Comparison of ENCODE assay signal across 23 cellular contexts in the genomic region with DNA sequence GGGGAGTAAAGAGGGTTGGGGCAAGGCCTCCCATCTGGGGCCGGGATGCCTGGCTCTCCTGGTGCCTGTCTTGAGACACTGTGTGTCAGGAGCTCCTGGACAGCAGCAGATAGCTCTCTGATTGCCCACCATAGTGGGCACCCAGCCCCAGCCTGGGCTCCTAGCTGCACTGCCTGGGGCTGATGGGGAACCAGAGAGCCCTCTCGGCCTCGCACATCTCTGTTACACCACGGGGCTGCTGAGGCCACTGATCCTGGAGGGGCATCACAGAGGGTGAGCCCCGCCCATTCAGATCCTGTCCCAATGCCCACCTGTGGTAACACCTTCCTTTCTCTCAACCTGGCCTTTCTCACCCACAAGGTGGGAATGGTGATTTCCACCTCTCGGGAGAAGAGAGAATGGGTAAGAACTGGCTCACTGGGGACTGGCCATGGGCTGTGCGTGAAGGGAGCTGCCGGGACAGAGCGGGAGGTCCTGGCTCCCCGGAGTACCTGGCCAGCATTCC.
"Had no signal": no experiment of that assay in that cellular context is flagged by ENCODE, and none has a peak within 500 bp of the region (broad histone marks: within the 10 kb centered on the region; RNA-seq: fewer than 3 reads in every experiment).

No MANE protein-coding gene starts in this region.

- H3K36me3 ChIP-seq: esophagus squamous epithelium, gastroesophageal sphincter, left ventricle myocardium inferior, lower lobe of right lung, right atrium auricular region, thoracic aorta had no signal

- H3K9me3 Mint-ChIP-seq: dendritic cell treated with granulocyte-macrophage colony-stimulating factor and Interleukin-4, amounts not matched to agents 40 ng/mL and 50 ng/mL, for 4 days; effector memory CD8-positive, alpha-beta T cell; immature natural killer cell; stimulated activated naive CD8-positive, alpha-beta T cell treated with anti-CD3 and anti-CD28 coated beads, Interleukin-15, amount 100 ng/mL, for 72 hours had no signal

- H3K27me3 ChIP-seq: right atrium auricular region had no signal

- H3K4me1 ChIP-seq: gastroesophageal sphincter, left ventricle myocardium inferior, lower lobe of right lung, right atrium auricular region had no signal

- H3K27ac ChIP-seq: epithelial cell of prostate, esophagus squamous epithelium, gastroesophageal sphincter, left ventricle myocardium inferior, lower lobe of right lung, right atrium auricular region, thoracic aorta had no signal

- H3K4me3 ChIP-seq: esophagus squamous epithelium, gastroesophageal sphincter, left ventricle myocardium inferior, lower lobe of right lung, right atrium auricular region, thoracic aorta had no signal

- H3K27ac Mint-ChIP-seq: dendritic cell treated with granulocyte-macrophage colony-stimulating factor and Interleukin-4, amounts not matched to agents 40 ng/mL and 50 ng/mL, for 4 days; effector memory CD8-positive, alpha-beta T cell; immature natural killer cell; memory B cell; naive B cell; nephron; stimulated activated naive B cell treated with anti-CD40 and anti-IgM and Interleukin-4, amounts not matched to agents 10 μg/mL and 1 μg/mL and 100 μg/mL, for 72 hours; stimulated activated naive CD8-positive, alpha-beta T cell treated with anti-CD3 and anti-CD28 coated beads, Interleukin-15, amount 100 ng/mL, for 72 hours had no signal

- H3K36me3 Mint-ChIP-seq: immature natural killer cell; memory B cell; naive B cell; stimulated activated naive B cell treated with anti-CD40 and anti-IgM and Interleukin-4, amounts not matched to agents 10 μg/mL and 1 μg/mL and 100 μg/mL, for 72 hours had no signal

- H3K4me3 Mint-ChIP-seq: dendritic cell treated with granulocyte-macrophage colony-stimulating factor and Interleukin-4, amounts not matched to agents 40 ng/mL and 50 ng/mL, for 4 days; effector memory CD8-positive, alpha-beta T cell; immature natural killer cell; memory B cell; naive B cell; nephron; stimulated activated naive B cell treated with anti-CD40 and anti-IgM and Interleukin-4, amounts not matched to agents 10 μg/mL and 1 μg/mL and 100 μg/mL, for 72 hours; stimulated activated naive CD8-positive, alpha-beta T cell treated with anti-CD3 and anti-CD28 coated beads, Interleukin-15, amount 100 ng/mL, for 72 hours had no signal

- DNase-seq: cerebellar nuclear complex; effector memory CD8-positive, alpha-beta T cell; esophagus squamous epithelium; foreskin fibroblast; immature natural killer cell; left cardiac atrium; left ventricle myocardium inferior; lower lobe of right lung; midbrain; naive B cell; stimulated activated CD4-positive, alpha-beta T cell treated with anti-CD3 and anti-CD28 coated beads, Interleukin-15, amount 100 ng/mL, for 24 hours; stimulated activated CD4-positive, alpha-beta T cell treated with anti-CD3 and anti-CD28 coated beads, Interleukin-1b, Interleukin-23, amount 100 ng/mL, for 48 hours; stimulated activated CD4-positive, alpha-beta T cell treated with anti-CD3 and anti-CD28 coated beads, Interleukin-4, amount 100 ng/mL, for 24 hours; stimulated activated naive B cell treated with anti-CD40 and anti-IgM and Interleukin-4, amounts not matched to agents 10 μg/mL and 1 μg/mL and 100 μg/mL, for 72 hours; stimulated activated naive CD8-positive, alpha-beta T cell treated with anti-CD3 and anti-CD28 coated beads, Interleukin-15, amount 100 ng/mL, for 72 hours; trophoblast cell had no signal

- ATAC-seq: effector memory CD8-positive, alpha-beta T cell; gastroesophageal sphincter; left cardiac atrium; lower lobe of right lung; stimulated activated naive CD8-positive, alpha-beta T cell treated with anti-CD3 and anti-CD28 coated beads, Interleukin-15, amount 100 ng/mL, for 72 hours had no signal

- H3K9me3 ChIP-seq: esophagus squamous epithelium, left ventricle myocardium inferior, lower lobe of right lung, right atrium auricular region, thoracic aorta had no signal

- H3K4me1 Mint-ChIP-seq: immature natural killer cell; memory B cell; naive B cell; nephron; stimulated activated naive B cell treated with anti-CD40 and anti-IgM and Interleukin-4, amounts not matched to agents 10 μg/mL and 1 μg/mL and 100 μg/mL, for 72 hours; stimulated activated naive CD8-positive, alpha-beta T cell treated with anti-CD3 and anti-CD28 coated beads, Interleukin-15, amount 100 ng/mL, for 72 hours had no signal
